8 cellular contexts compared by ENCODE assay signal in the genomic region with DNA sequence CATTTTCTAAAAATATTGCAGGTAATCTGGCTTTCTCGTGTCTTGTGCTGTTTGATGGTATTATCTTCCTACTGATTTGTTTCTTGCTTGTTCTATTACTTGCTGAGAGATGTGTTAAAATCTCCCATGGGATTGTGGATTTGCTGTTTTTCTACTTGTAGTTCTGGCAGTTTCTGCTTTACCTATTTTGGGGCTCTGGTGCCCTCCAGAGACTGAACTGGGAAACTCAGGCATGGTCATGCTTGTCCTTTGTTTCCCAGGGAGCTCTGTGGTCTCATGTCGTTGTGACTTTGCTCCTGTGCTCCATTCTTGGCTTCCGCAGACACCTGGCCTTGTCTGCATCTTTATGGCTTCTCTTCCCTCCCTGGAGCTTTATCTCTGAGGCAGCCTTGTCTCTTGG. TPM values are rescaled to one million over a fixed set of nuclear protein-coding genes. Genes with fewer than 3 reads are reported as not detected.
DNase-seq lines count a peak whose midpoint lies in the region; ATAC-seq, FAIRE-seq and TF ChIP-seq lines count a peak whose summit lies in the region.

No MANE protein-coding gene starts in this region.

- WGBS in ectodermal cell, 2 experiments, result 43% methylated on average over 3 of the region's 3 CpGs

- intact Hi-C loops in Panc1 (cut with micrococcal nuclease; ENCODE audit: unreplicated experiment), result no loop called here

- in situ Hi-C loops in Panc1 (cut with HindIII; ENCODE audit: low pct_unique_long_range_greater_than_20kb, low sequenced_read_pairs), result no loop called here

- H3K27me3 Mint-ChIP-seq in nephron progenitor cell (ENCODE audit: low read depth, poor library complexity), result no peaks in the 10 kb centered on the region

- TF ChIP-seq POLR2A in GM12891 (IDR thresholded peaks at IDR 0.05; ENCODE audit: low read depth, low read length), result no peak

- H3K4me3 ChIP-seq in BLaER1 treated with 17β-estradiol and CSF1 and Interleukin-3, amounts not matched to agents 10 nM and 100 nM, result no peak overlapping the region
- H3K4me3 ChIP-seq in Panc1 (ENCODE audit: low read depth in 2 of 2, low read length in 2 of 2) (no peak overlapping the region), ectodermal cell (ENCODE audit: insufficient read depth, low read depth, low read length) (no peak overlapping the region)

- POLR2A ChIA-PET in Panc1 (lab: Charles Lee), result no interaction called here

- peak overlapping the region in 3 of 11 experiments; percentile 32 to 42 (median 35); a peak in 3 of 22 replicates for H3K9ac ChIP-seq in BLaER1 treated with 17β-estradiol and CSF1 and Interleukin-3, amounts not matched to agents 10 nM and 100 nM

- peaks cover 19 to 57% (median 49%) of the 10 kb centered on the region in 10 experiments; a peak in 19 of 20 replicates for H3K4me1 ChIP-seq in BLaER1 treated with 17β-estradiol and CSF1 and Interleukin-3, amounts not matched to agents 10 nM and 100 nM
- H3K4me1 ChIP-seq in Panc1 (ENCODE audit: control insufficient read depth, insufficient read depth, low read length) (no peaks in the 10 kb centered on the region), ectodermal cell (ENCODE audit: control insufficient read depth, insufficient read depth, low read length) (peaks cover 5% of the 10 kb centered on the region)

- H3K4me3 Mint-ChIP-seq in nephron progenitor cell, result no peak overlapping the region

- no peaks in the 10 kb centered on the region for H3K9me3 ChIP-seq in BLaER1 treated with 17β-estradiol and CSF1 and Interleukin-3, amounts not matched to agents 10 nM and 100 nM (replicated peaks in 1 of 11)
- H3K9me3 ChIP-seq in Panc1 (ENCODE audit: control insufficient read depth, insufficient read depth, low read depth, low read length), result no peaks in the 10 kb centered on the region
- no peaks in the 10 kb centered on the region for H3K9me3 ChIP-seq in ectodermal cell (ENCODE audit: control insufficient read depth, low read length)

- H4K20me1 ChIP-seq in BLaER1 treated with 17β-estradiol and CSF1 and Interleukin-3, amounts not matched to agents 10 nM and 100 nM, result peaks cover 22 to 100% (median 95%) of the 10 kb centered on the region in 11 experiments; a peak in 20 of 22 replicates

- peak overlapping the region; percentile 26 for H3K27ac Mint-ChIP-seq in nephron progenitor cell

- H3K4me2 ChIP-seq in BLaER1 treated with 17β-estradiol and CSF1 and Interleukin-3, amounts not matched to agents 10 nM and 100 nM, result peak overlapping the region; percentile 0 to 55 (median 23); a peak in 17 of 22 replicates

- peaks cover 18% of the 10 kb centered on the region for H3K4me1 Mint-ChIP-seq in nephron progenitor cell

- ATAC-seq in Panc1 (peak; percentile 84), HG03342 (IDR thresholded peaks at IDR 0.05; ENCODE audit: unreplicated experiment) (no peak), GM21447 (IDR thresholded peaks at IDR 0.05; ENCODE audit: unreplicated experiment) (no peak)

- peaks cover 40 to 99% (median 80%) of the 10 kb centered on the region in 11 experiments for H3K36me3 ChIP-seq in BLaER1 treated with 17β-estradiol and CSF1 and Interleukin-3, amounts not matched to agents 10 nM and 100 nM
- H3K36me3 ChIP-seq in Panc1 (ENCODE audit: control insufficient read depth, insufficient read depth, low read length) (peaks cover 3% of the 10 kb centered on the region; the same call in 1 of the 2 replicates), ectodermal cell (ENCODE audit: control insufficient read depth, insufficient read depth, low read length) (peaks cover 16% of the 10 kb centered on the region)

- no peaks in the 10 kb centered on the region for H3K27me3 ChIP-seq in BLaER1 treated with 17β-estradiol and CSF1 and Interleukin-3, amounts not matched to agents 10 nM and 100 nM
- H3K27me3 ChIP-seq in Panc1 (ENCODE audit: control insufficient read depth, insufficient read depth, low read length) (no peaks in the 10 kb centered on the region), ectodermal cell (ENCODE audit: control insufficient read depth, insufficient read depth, low read length, poor library complexity, severe bottlenecking) (no peaks in the 10 kb centered on the region)

- peak overlapping the region in 2 of 11 experiments; percentile 20 to 36; a peak in 2 of 22 replicates for H3K27ac ChIP-seq in BLaER1 treated with 17β-estradiol and CSF1 and Interleukin-3, amounts not matched to agents 10 nM and 100 nM
- no peak overlapping the region for H3K27ac ChIP-seq in Panc1 (ENCODE audit: low read length)
- H3K27ac ChIP-seq in ectodermal cell (ENCODE audit: insufficient read depth, low read depth, low read length, poor library complexity, severe bottlenecking), result peak overlapping the region; percentile 41

- BruUV-seq in Panc1 (replicated peaks; lab: Mats Ljungman, UMichigan), result no TSS peak

- TF ChIP-seq CTCF in Panc1 (IDR thresholded peaks at IDR 0.05), result peak; percentile 70
- peak; percentile 62 for TF ChIP-seq CTCF in nephron progenitor cell (IDR thresholded peaks at IDR 0.05)

- peak; percentile 58 for FAIRE-seq in GM12891 (lab: Jason Lieb, UNC)

- DNase-seq in GM12891 (ENCODE audit: insufficient read length, low spot score), result no peak
- DNase-seq in Panc1 (ENCODE audit: low read depth, low spot score), result no peak
- DNase-seq in nephron progenitor cell, result peak; percentile 50
- no peak for DNase-seq in activated gamma-delta T cell (lab: John Stamatoyannopoulos, UW)

- no peaks in the 10 kb centered on the region for H3K9me3 Mint-ChIP-seq in nephron progenitor cell

- CTCF ChIA-PET in Panc1 (lab: Charles Lee), result no interaction called here

- H3K36me3 Mint-ChIP-seq in nephron progenitor cell (ENCODE audit: low read depth), result peaks cover 70% of the 10 kb centered on the region

TF ChIP-seq in GM12891, 5 proteins besides CTCF, POLR2A, EP300 and RAD21:
- TF ChIP-seq SPI1 (IDR thresholded peaks at IDR 0.05; ENCODE audit: low read depth, low read length), result no peak
- TF ChIP-seq TAF1 (IDR thresholded peaks at IDR 0.05; ENCODE audit: low read depth, low read length), result no peak
- no peak for TF ChIP-seq PAX5 (IDR thresholded peaks at IDR 0.05; ENCODE audit: insufficient read depth, low read length, severe bottlenecking)
- no peak for TF ChIP-seq POLR2AphosphoS5 (IDR thresholded peaks at IDR 0.05; ENCODE audit: low read depth, low read length)
- no peak for TF ChIP-seq POU2F2 (IDR thresholded peaks at IDR 0.05; ENCODE audit: low read depth, low read length)

RNA-seq across cellular contexts. Expression of gene NSD2, which starts 39.5 kb away (rescaled TPM):
- polyA plus RNA-seq in GM12891 (2012; ENCODE audit: low read depth, missing spikeins), result 32.6 TPM
- 116 TPM for total RNA-seq in Panc1 (2021; ENCODE audit: unreplicated experiment)
- polyA plus RNA-seq in Panc1 (2012; ENCODE audit: insufficient read length), result 59.7 TPM
- polyA plus RNA-seq in ectodermal cell (2013, experiment 1 of 4), result 218 TPM
- 229 TPM for polyA plus RNA-seq in ectodermal cell (2013, experiment 2 of 4)
- 133 TPM for polyA plus RNA-seq in ectodermal cell (2013, experiment 3 of 4)
- polyA plus RNA-seq in ectodermal cell (2013, experiment 4 of 4), result 142 TPM

RNA-seq across cellular contexts. Expression of gene LETM1, which starts 54.7 kb away (rescaled TPM):
- polyA plus RNA-seq in GM12891 (2012; ENCODE audit: low read depth, missing spikeins), result 17.0 TPM
- total RNA-seq in Panc1 (2021; ENCODE audit: unreplicated experiment), result 67.6 TPM
- 54.8 TPM for polyA plus RNA-seq in Panc1 (2012; ENCODE audit: insufficient read length)
- 32.0 TPM for polyA plus RNA-seq in ectodermal cell (2013, experiment 1 of 4)
- polyA plus RNA-seq in ectodermal cell (2013, experiment 2 of 4), result 30.2 TPM
- polyA plus RNA-seq in ectodermal cell (2013, experiment 3 of 4), result 21.9 TPM
- polyA plus RNA-seq in ectodermal cell (2013, experiment 4 of 4), result 22.5 TPM
